In genomic region chr1:211830055-211830329, GRCh38 we compare ENCODE assay signal across 8 cellular contexts. TPM values are rescaled to one million over a fixed set of nuclear protein-coding genes. Genes with fewer than 3 reads are reported as not detected.
DNase-seq lines count a peak whose midpoint lies in the region; TF ChIP-seq lines count a peak whose summit lies in the region.

No MANE protein-coding gene starts in this region.

- no peak overlapping the region for H3K27ac ChIP-seq in DOHH2 (ENCODE audit: low read depth, low read length)
- H3K27ac ChIP-seq in SJCRH30, result peak overlapping the region; percentile 31; the same call in 1 of the 2 replicates

- H3K27me3 ChIP-seq in DOHH2 (ENCODE audit: control insufficient read depth, low read length) (no peaks in the 10 kb centered on the region), SJCRH30 (no peaks in the 10 kb centered on the region), endocrine pancreas (ENCODE audit: control insufficient read depth, insufficient read depth, low read length) (no peaks in the 10 kb centered on the region), neuron (ENCODE audit: insufficient read depth, low read length) (peaks cover 9% of the 10 kb centered on the region)

- peaks cover 5% of the 10 kb centered on the region; the same call in 1 of the 2 replicates for H3K36me3 ChIP-seq in DOHH2 (ENCODE audit: control insufficient read depth, low read length)
- H3K36me3 ChIP-seq in SJCRH30, result peaks cover 13% of the 10 kb centered on the region
- no peaks in the 10 kb centered on the region for H3K36me3 ChIP-seq in endocrine pancreas (ENCODE audit: control insufficient read depth, insufficient read depth, low read length)
- peaks cover 2% of the 10 kb centered on the region for H3K36me3 ChIP-seq in neuron (ENCODE audit: insufficient read depth, low read length)

- H3K4me1 ChIP-seq in DOHH2 (ENCODE audit: control insufficient read depth, low read length), result peaks cover 20% of the 10 kb centered on the region
- peaks cover 13% of the 10 kb centered on the region for H3K4me1 ChIP-seq in SJCRH30
- H3K4me1 ChIP-seq in endocrine pancreas (ENCODE audit: control insufficient read depth, insufficient read depth, low read length), result peaks cover 13% of the 10 kb centered on the region
- H3K4me1 ChIP-seq in neuron (ENCODE audit: insufficient read depth, low read length), result peaks cover 8% of the 10 kb centered on the region

- no peaks in the 10 kb centered on the region for H4K20me1 ChIP-seq in DOHH2 (ENCODE audit: control insufficient read depth, insufficient read depth, low read depth, low read length)

- peaks cover 2% of the 10 kb centered on the region; the same call in 1 of the 2 replicates for H3K79me2 ChIP-seq in DOHH2 (ENCODE audit: control insufficient read depth, low read length)

- H3F3A ChIP-seq in DOHH2 (ENCODE audit: control insufficient read depth, insufficient read depth), result peaks cover 10% of the 10 kb centered on the region

- DNase-seq in HFF-Myc (ENCODE audit: extremely low read depth, low read depth), result no peak
- peak in 1 of 2 experiments; percentile 38 for DNase-seq in SJCRH30
- no peak for DNase-seq in mesenteric fat pad (ENCODE audit: low spot score)
- DNase-seq in midbrain (lab: John Stamatoyannopoulos, UW), result no peak
- DNase-seq in superior temporal gyrus (ENCODE audit: extremely low spot score), result no peak

- no peaks in the 10 kb centered on the region for H3K9me3 ChIP-seq in DOHH2 (ENCODE audit: control insufficient read depth, insufficient read depth, low read length)
- no peaks in the 10 kb centered on the region for H3K9me3 ChIP-seq in SJCRH30 (replicated peaks)
- H3K9me3 ChIP-seq in endocrine pancreas (ENCODE audit: control insufficient read depth, low read length), result no peaks in the 10 kb centered on the region
- H3K9me3 ChIP-seq in neuron (ENCODE audit: low read length), result no peaks in the 10 kb centered on the region

- peak overlapping the region; percentile 76 for H3K4me3 ChIP-seq in DOHH2 (ENCODE audit: low read length)
- peak overlapping the region; percentile 57 for H3K4me3 ChIP-seq in HFF-Myc (replicated peaks; ENCODE audit: low read depth, low read length)
- peak overlapping the region; percentile 77 for H3K4me3 ChIP-seq in SJCRH30
- peak overlapping the region; percentile 98 for H3K4me3 ChIP-seq in endocrine pancreas (ENCODE audit: control insufficient read depth, insufficient read depth, low read length)
- peak overlapping the region; percentile 92 for H3K4me3 ChIP-seq in neuron (ENCODE audit: low read length)

- H3K9me2 ChIP-seq in DOHH2 (replicated peaks; ENCODE audit: control insufficient read depth, low read length), result no peaks in the 10 kb centered on the region

- H3K9ac ChIP-seq in endocrine pancreas (ENCODE audit: control insufficient read depth, insufficient read depth, low read length), result peak overlapping the region; percentile 84

- TF ChIP-seq CTCF in DOHH2 (IDR thresholded peaks at IDR 0.05; ENCODE audit: low read depth, low read length, poor library complexity, severe bottlenecking) (no peak), HFF-Myc (IDR thresholded peaks at IDR 0.05; ENCODE audit: low read depth, low read length, missing control alignments) (no peak)

- peak overlapping the region; percentile 85 for H3K4me2 ChIP-seq in DOHH2 (ENCODE audit: low read length)

- peak overlapping the region; percentile 80 for H2AFZ ChIP-seq in neuron (ENCODE audit: low read depth, low read length)

RNA-seq across cellular contexts. Expression of gene LPGAT1, which starts 0.6 kb away (rescaled TPM):
- 69.6 and 70.0 TPM in 2 replicates for total RNA-seq in SJCRH30 (2014; rRNA removed; shearing (Covaris generic))
- 61.8 TPM for total RNA-seq in mesenteric fat pad
